ENCODE assay signal across 10 cellular contexts in the genomic region with DNA sequence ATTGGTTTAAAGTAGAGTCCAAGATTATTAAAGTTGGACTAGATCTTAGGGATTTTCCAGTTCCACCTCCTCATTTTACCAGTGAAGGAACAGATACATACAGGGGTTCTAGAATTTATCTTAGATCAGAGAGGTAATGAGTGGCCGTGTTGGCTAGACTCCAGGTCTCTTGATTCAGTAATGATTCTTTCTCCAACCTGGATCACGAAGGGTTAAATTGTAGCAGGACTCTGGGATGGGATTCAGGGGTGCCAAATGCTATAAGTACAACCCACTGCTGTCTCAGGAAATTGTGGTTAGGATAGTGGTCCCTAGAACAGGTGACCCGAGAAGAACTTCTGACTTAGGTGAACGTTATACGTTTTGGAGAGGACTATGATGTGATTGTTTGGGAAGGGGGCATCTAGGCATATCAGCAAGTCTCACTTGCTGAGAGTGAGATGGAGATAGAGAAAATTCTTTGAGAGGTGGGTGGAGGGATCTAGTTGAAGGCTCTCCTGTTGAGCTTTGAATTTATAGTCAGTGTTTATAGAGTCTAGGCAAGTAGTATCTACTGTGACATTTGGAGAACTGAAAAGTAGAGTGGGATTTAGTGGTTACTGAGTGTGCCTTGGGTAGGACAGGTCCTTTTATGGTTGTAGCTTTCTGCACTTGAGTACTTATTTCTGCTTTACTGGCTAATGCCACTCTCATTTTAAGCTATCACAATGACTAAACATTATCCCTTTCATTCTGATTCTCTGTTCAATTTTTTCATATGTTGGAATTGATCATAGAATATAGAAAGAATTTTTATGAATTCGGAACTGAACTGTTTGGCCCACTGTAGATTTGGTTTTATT. TPM values are rescaled to one million over a fixed set of nuclear protein-coding genes. Genes with fewer than 3 reads are reported as not detected.
A peak's percentile ranks its signal among the peaks of the same experiment; 100 is the strongest.
DNase-seq lines count a peak whose midpoint lies in the region; ATAC-seq and TF ChIP-seq lines count a peak whose summit lies in the region.
"Had no signal": no experiment of that assay in that cellular context is flagged by ENCODE, and none has a peak within 500 bp of the region (broad histone marks: within the 10 kb centered on the region; RNA-seq: fewer than 3 reads in every experiment).

No MANE protein-coding gene starts in this region.

- peaks cover 2% of the 10 kb centered on the region for H3K27me3 Mint-ChIP-seq in activated CD4-positive, alpha-beta T cell treated with anti-CD3 and anti-CD28 coated beads for 36 hours

- no peak overlapping the region for H2AFZ ChIP-seq in osteoblast (ENCODE audit: low read length)

- no peaks in the 10 kb centered on the region for H3K9me3 ChIP-seq in osteoblast (ENCODE audit: low read depth, low read length)
- H3K9me3 ChIP-seq: thoracic aorta had no signal

- H3K9me3 Mint-ChIP-seq in activated CD4-positive, alpha-beta T cell treated with anti-CD3 and anti-CD28 coated beads for 36 hours (ENCODE audit: low read depth): no peaks in the 10 kb centered on the region

- H3K27ac ChIP-seq in osteoblast (ENCODE audit: low read depth, low read length): peak overlapping the region; percentile 80
- H3K27ac ChIP-seq: thoracic aorta had no signal

- no peaks in the 10 kb centered on the region for H4K20me1 ChIP-seq in osteoblast (ENCODE audit: insufficient read depth, low read length)

- H3K4me2 ChIP-seq in osteoblast (ENCODE audit: insufficient read depth, low read length): no peak overlapping the region

- POLR2A ChIA-PET in activated CD4-positive, alpha-beta T cell treated with anti-CD3 and anti-CD28 coated beads for 36 hours (lab: Charles Lee): interaction anchor here (0.7 to 1.3 kb wide), 2 partner anchors 99 to 146 kb away, joined by 6 to 11 read pairs; no protein-coding TSS in a partner anchor

- H3K27me3 ChIP-seq in osteoblast (ENCODE audit: insufficient read depth, low read length): no peaks in the 10 kb centered on the region

- CTCF ChIA-PET in activated CD4-positive, alpha-beta T cell treated with anti-CD3 and anti-CD28 coated beads for 36 hours (lab: Charles Lee): interaction anchor here (0.6 to 7.0 kb wide), 11 partner anchors 13 to 119 kb away, joined by 3 to 48 read pairs (median 3); no protein-coding TSS in a partner anchor

- H3K4me1 Mint-ChIP-seq in activated CD4-positive, alpha-beta T cell treated with anti-CD3 and anti-CD28 coated beads for 36 hours: peaks cover 78% of the 10 kb centered on the region

- no peak for DNase-seq in activated CD4-positive, alpha-beta T cell treated with anti-CD3 and anti-CD28 coated beads for 36 hours
- no peak for DNase-seq in activated CD4-positive, alpha-beta T cell treated with anti-CD3 and anti-CD28 coated beads, Interleukin-2, amount 50 U/mL, for 4 hours
- DNase-seq in osteoblast (ENCODE audit: insufficient read length, low spot score, missing footprints): no peak
- no peak for DNase-seq in effector CD8-positive, alpha-beta T cell (lab: John Stamatoyannopoulos, UW)
- no peak for DNase-seq in stimulated activated CD8-positive, alpha-beta memory T cell treated with anti-CD3 and anti-CD28 coated beads, Interleukin-4, amount 100 ng/mL, for 48 hours
- DNase-seq in stimulated activated naive CD4-positive, alpha-beta T cell (lab: John Stamatoyannopoulos, UW): no peak
- DNase-seq: right cardiac atrium had no signal

- ATAC-seq in activated CD4-positive, alpha-beta T cell treated with anti-CD3 and anti-CD28 coated beads for 36 hours: peak; percentile 67
- ATAC-seq in GM21723 (IDR thresholded peaks at IDR 0.05; ENCODE audit: unreplicated experiment) (peak; percentile 82), HG03469 (IDR thresholded peaks at IDR 0.05; ENCODE audit: unreplicated experiment) (peak; percentile 77)
- ATAC-seq: right cardiac atrium had no signal

- H3K27ac Mint-ChIP-seq in activated CD4-positive, alpha-beta T cell treated with anti-CD3 and anti-CD28 coated beads for 36 hours: peak overlapping the region; percentile 37

- no peak overlapping the region for H3K4me3 Mint-ChIP-seq in activated CD4-positive, alpha-beta T cell treated with anti-CD3 and anti-CD28 coated beads for 36 hours

- intact Hi-C loops in activated CD4-positive, alpha-beta T cell treated with anti-CD3 and anti-CD28 coated beads for 36 hours (cut with DNase I, micrococcal nuclease): loop anchor here (1.0 to 10.0 kb wide), 10 partner anchors 23 to 797 kb away; partner anchors contain the start of genes CAPZA2 (in 1 of the 2), MET (in 1 of the 2), ST7 (in 1 of the 2) and TES (in 1 of the 2)

- no peaks in the 10 kb centered on the region for H3K36me3 Mint-ChIP-seq in activated CD4-positive, alpha-beta T cell treated with anti-CD3 and anti-CD28 coated beads for 36 hours (ENCODE audit: low read depth)

- peaks cover 44% of the 10 kb centered on the region for H3K79me2 ChIP-seq in osteoblast (ENCODE audit: insufficient read depth, low read length)

- H3K4me1 ChIP-seq in osteoblast (ENCODE audit: insufficient read depth, low read length): peaks cover 35% of the 10 kb centered on the region

- no peak for TF ChIP-seq CTCF in osteoblast (IDR thresholded peaks at IDR 0.05; ENCODE audit: extremely low read depth, low read depth, low read length)

- no peaks in the 10 kb centered on the region for H3K36me3 ChIP-seq in osteoblast (ENCODE audit: insufficient read depth, low read length)
- H3K36me3 ChIP-seq: thoracic aorta had no signal

- no peak overlapping the region for H3K4me3 ChIP-seq in osteoblast (ENCODE audit: insufficient read depth, low read length)
- H3K4me3 ChIP-seq: thoracic aorta had no signal

RNA-seq across cellular contexts. Expression of gene ST7, which starts 58.3 kb away (rescaled TPM):
- 1 to 10 TPM; 6.4 to 8.1 TPM for total RNA-seq in activated CD4-positive, alpha-beta T cell treated with anti-CD3 and anti-CD28 coated beads for 36 hours
- total RNA-seq in osteoblast: 19.9 and 22.4 TPM in 2 replicates
